37 cellular contexts compared by ENCODE assay signal in genomic region chr2:790634-791245, GRCh38.
"Had no signal": no experiment of that assay in that cellular context is flagged by ENCODE, and none has a peak within 500 bp of the region (broad histone marks: within the 10 kb centered on the region; RNA-seq: fewer than 3 reads in every experiment).

No MANE protein-coding gene starts in this region.

- H3K27me3 ChIP-seq: adrenal gland, body of pancreas, brain microvascular endothelial cell, breast epithelium had no signal

- H3K9me3 Mint-ChIP-seq: activated CD4-positive, alpha-beta memory T cell treated with anti-CD3 and anti-CD28 coated beads for 36 hours; activated naive CD4-positive, alpha-beta T cell treated with anti-CD3 and anti-CD28 coated beads for 36 hours; activated naive CD8-positive, alpha-beta T cell treated with anti-CD3 and anti-CD28 coated beads for 36 hours; activated T-helper 1 cell treated with anti-CD3 and anti-CD28 coated beads, Interleukin-12 subunit alpha, Interleukin-12 subunit beta, Interleukin-2, Interleukin-4 antibody, amounts not matched to agents 30 ng/mL and 10 ng/mL and 1 ng/mL, durations not matched to agents 14 hours and 24 hours and 36 hours; T-helper 2 cell treated with Interferon-gamma antibody and Interleukin-4, amounts not matched to agents 5 μg/mL and 100 μg/mL, for 36 hours had no signal

- H3K36me3 Mint-ChIP-seq: activated CD4-positive, alpha-beta memory T cell treated with anti-CD3 and anti-CD28 coated beads for 36 hours; activated naive CD8-positive, alpha-beta T cell treated with anti-CD3 and anti-CD28 coated beads for 36 hours had no signal

- FAIRE-seq: astrocyte, TTC549 had no signal

- H3K36me3 ChIP-seq: adrenal gland, brain microvascular endothelial cell, breast epithelium had no signal

- ATAC-seq: activated CD8-positive, alpha-beta T cell treated with anti-CD3 and anti-CD28 coated beads for 36 hours; activated naive CD4-positive, alpha-beta T cell treated with anti-CD3 and anti-CD28 coated beads, Interleukin-2, amount 50 U/mL, for 72 hours; activated T-cell treated with anti-CD3 and anti-CD28 coated beads, Interleukin-2, amount 50 U/mL, for 4 hours; activated T-cell treated with anti-CD3 and anti-CD28 coated beads, Interleukin-2, amount 50 U/mL, for 72 hours; activated T-helper 17 cell treated with anti-CD3 and anti-CD28 coated beads, Interleukin-2, amount 50 U/mL, for 72 hours; body of pancreas had no signal

- H3K27ac Mint-ChIP-seq: activated B cell treated with CpG ODN at 0.5 μM for 24 hours; activated CD4-positive, alpha-beta memory T cell treated with anti-CD3 and anti-CD28 coated beads for 36 hours; activated CD4-positive, alpha-beta T cell treated with anti-CD3 and anti-CD28 coated beads, Interleukin-2, amount 10 ng/mL, durations not matched to agents 24 days and 14 days; activated CD8-positive, alpha-beta T cell treated with anti-CD3 and anti-CD28 coated beads for 36 hours; activated naive CD4-positive, alpha-beta T cell treated with anti-CD3 and anti-CD28 coated beads for 36 hours; activated naive CD4-positive, alpha-beta T cell treated with anti-CD3 and anti-CD28 coated beads, Interleukin-2, amount 50 U/mL, for 72 hours; activated naive CD8-positive, alpha-beta T cell treated with anti-CD3 and anti-CD28 coated beads for 36 hours; activated T-cell treated with anti-CD3 and anti-CD28 coated beads, Interleukin-2, amount 50 U/mL, for 72 hours; activated T-helper 1 cell treated with anti-CD3 and anti-CD28 coated beads, Interleukin-12 subunit alpha, Interleukin-12 subunit beta, Interleukin-2, Interleukin-4 antibody, amounts not matched to agents 30 ng/mL and 10 ng/mL and 1 ng/mL, durations not matched to agents 14 hours and 24 hours and 36 hours; activated T-helper 17 cell treated with anti-CD3 and anti-CD28 coated beads, Interleukin-2, amount 50 U/mL, for 72 hours; T-helper 1 cell treated with Interleukin-12 subunit alpha and Interleukin-12 subunit beta and Interleukin-4 antibody, amounts not matched to agents 30 μg/mL and 1 μg/mL, for 36 hours; T-helper 2 cell treated with Interferon-gamma antibody and Interleukin-4, amounts not matched to agents 5 μg/mL and 100 μg/mL, for 36 hours had no signal

- H3K27ac ChIP-seq: adrenal gland, body of pancreas, brain microvascular endothelial cell, breast epithelium, VCaP had no signal

- H3K4me1 Mint-ChIP-seq: activated B cell treated with CpG ODN at 0.5 μM for 24 hours; activated CD4-positive, alpha-beta T cell treated with anti-CD3 and anti-CD28 coated beads, Interleukin-2, amount 10 ng/mL, durations not matched to agents 24 days and 14 days; activated naive CD8-positive, alpha-beta T cell treated with anti-CD3 and anti-CD28 coated beads for 36 hours had no signal

- H3K4me3 Mint-ChIP-seq: activated B cell treated with CpG ODN at 0.5 μM for 24 hours; activated CD4-positive, alpha-beta memory T cell treated with anti-CD3 and anti-CD28 coated beads for 36 hours; activated CD4-positive, alpha-beta T cell treated with anti-CD3 and anti-CD28 coated beads, Interleukin-2, amount 10 ng/mL, durations not matched to agents 24 days and 14 days; activated CD8-positive, alpha-beta T cell treated with anti-CD3 and anti-CD28 coated beads for 36 hours; activated naive CD4-positive, alpha-beta T cell treated with anti-CD3 and anti-CD28 coated beads for 36 hours; activated naive CD8-positive, alpha-beta T cell treated with anti-CD3 and anti-CD28 coated beads for 36 hours; activated T-cell treated with anti-CD3 and anti-CD28 coated beads, Interleukin-2, amount 50 U/mL, for 4 hours; activated T-cell treated with anti-CD3 and anti-CD28 coated beads, Interleukin-2, amount 50 U/mL, for 72 hours; activated T-helper 1 cell treated with anti-CD3 and anti-CD28 coated beads, Interleukin-12 subunit alpha, Interleukin-12 subunit beta, Interleukin-2, Interleukin-4 antibody, amounts not matched to agents 30 ng/mL and 10 ng/mL and 1 ng/mL, durations not matched to agents 14 hours and 24 hours and 36 hours; activated T-helper 17 cell treated with anti-CD3 and anti-CD28 coated beads, Interleukin-2, amount 50 U/mL, for 72 hours; T-helper 1 cell treated with Interleukin-12 subunit alpha and Interleukin-12 subunit beta and Interleukin-4 antibody, amounts not matched to agents 30 μg/mL and 1 μg/mL, for 36 hours; T-helper 2 cell treated with Interferon-gamma antibody and Interleukin-4, amounts not matched to agents 5 μg/mL and 100 μg/mL, for 36 hours had no signal

- H3K4me1 ChIP-seq: adrenal gland, body of pancreas, breast epithelium had no signal

- H3K4me3 ChIP-seq: adrenal gland, body of pancreas, breast epithelium had no signal

- H3K27me3 Mint-ChIP-seq: activated B cell treated with CpG ODN at 0.5 μM for 24 hours; activated CD4-positive, alpha-beta T cell treated with anti-CD3 and anti-CD28 coated beads, Interleukin-2, amount 10 ng/mL, durations not matched to agents 24 days and 14 days; activated naive CD8-positive, alpha-beta T cell treated with anti-CD3 and anti-CD28 coated beads for 36 hours; activated T-helper 17 cell treated with anti-CD3 and anti-CD28 coated beads, Interleukin-2, amount 50 U/mL, for 72 hours had no signal

- DNase-seq: activated B cell treated with CpG ODN at 0.5 μM for 24 hours; activated CD4-positive, alpha-beta memory T cell treated with anti-CD3 and anti-CD28 coated beads for 36 hours; activated CD4-positive, alpha-beta T cell treated with anti-CD3 and anti-CD28 coated beads for 4 hours; activated CD4-positive, alpha-beta T cell treated with anti-CD3 and anti-CD28 coated beads, Interleukin-2, amount 10 ng/mL, durations not matched to agents 24 days and 14 days; activated CD4-positive, alpha-beta T cell treated with anti-CD3 and anti-CD28 coated beads, Interleukin-2, amount 50 U/mL, for 1 hour; activated CD4-positive, alpha-beta T cell treated with anti-CD3 and anti-CD28 coated beads, Interleukin-2, amount 50 U/mL, for 4 hours; activated CD4-positive, CD25-positive, alpha-beta regulatory T cell treated with anti-CD3 and anti-CD28 coated beads, Interleukin-2, amount 50 U/mL, for 72 hours; activated CD8-positive, alpha-beta memory T cell treated with anti-CD3 and anti-CD28 coated beads, Interleukin-2, amount 50 U/mL, for 4 hours; activated CD8-positive, alpha-beta T cell treated with anti-CD3 and anti-CD28 coated beads for 36 hours; activated gamma-delta T cell treated with Interleukin-2 at 50 U/mL for 16 hours; activated naive CD4-positive, alpha-beta T cell; activated naive CD4-positive, alpha-beta T cell treated with anti-CD3 and anti-CD28 coated beads for 36 hours; activated naive CD4-positive, alpha-beta T cell treated with anti-CD3 and anti-CD28 coated beads, Interleukin-2, amount 50 U/mL, for 16 hours; activated naive CD8-positive, alpha-beta T cell treated with anti-CD3 and anti-CD28 coated beads for 36 hours; activated T-cell treated with anti-CD3 and anti-CD28 coated beads for 4 hours; activated T-cell treated with anti-CD3 and anti-CD28 coated beads, Interleukin-2, amount 50 U/mL, for 1 hour; activated T-cell treated with anti-CD3 and anti-CD28 coated beads, Interleukin-2, amount 50 U/mL, for 4 hours; activated T-cell treated with anti-CD3 and anti-CD28 coated beads, Interleukin-2, amount 50 U/mL, for 72 hours; adrenal gland; amniotic stem cell; aorta; body of pancreas; brain microvascular endothelial cell; central memory CD4-positive, alpha-beta T cell; SW 1271; T-helper 1 cell; T-helper 2 cell; T-helper 9 cell had no signal

- H3K9me3 ChIP-seq: adrenal gland, body of pancreas had no signal
